ENCODE assay signal across 8 cellular contexts in genomic region chr12:4274960-4275868, GRCh38.
A peak's percentile ranks its signal among the peaks of the same experiment; 100 is the strongest.
DNase-seq lines count a peak whose midpoint lies in the region; TF ChIP-seq lines count a peak whose summit lies in the region.

No MANE protein-coding gene starts in this region.

- no peak for TF ChIP-seq CTCF in AG04449 (IDR thresholded peaks at IDR 0.05; ENCODE audit: insufficient read depth, low read length, missing control alignments)
- no peak for TF ChIP-seq CTCF in GM10266 (IDR thresholded peaks at IDR 0.05; ENCODE audit: control insufficient read depth, insufficient read depth, low read depth, missing control alignments)

- DNase-seq in AG04449 (ENCODE audit: low read depth, low spot score), result no peak
- DNase-seq in Kasumi-1 (lab: John Stamatoyannopoulos, UW), result peak; percentile 2 to 6
- DNase-seq in NCI-H748 treated with DMSO at 0.1 percent for 48 hours (lab: John Stamatoyannopoulos, UW), result no peak
- no peak for DNase-seq in NCI-H226
- DNase-seq in GM10266 (ENCODE audit: extremely low spot score), result no peak
- DNase-seq in activated gamma-delta T cell treated with Interleukin-2 at 50 U/mL for 16 hours, result no peak

- peak overlapping the region; percentile 83 for H3K27ac ChIP-seq in cingulate gyrus (ENCODE audit: low read depth, low read length)

- H3K9me3 ChIP-seq in mucosa of stomach (ENCODE audit: control insufficient read depth, low read length), result no peaks in the 10 kb centered on the region

- POLR2A ChIA-PET in AG04449 (lab: Yijun Ruan, JAX), result no interaction called here

- peaks cover 70% of the 10 kb centered on the region for H3K27me3 ChIP-seq in mucosa of stomach (ENCODE audit: control insufficient read depth, insufficient read depth, low read length)

- peak overlapping the region; percentile 43 for H3K4me3 ChIP-seq in AG04449 (ENCODE audit: low read depth, low read length)
- H3K4me3 ChIP-seq in mucosa of stomach (ENCODE audit: low read length), result no peak overlapping the region

- H3K4me1 ChIP-seq in mucosa of stomach (ENCODE audit: control insufficient read depth, insufficient read depth, low read length), result peaks cover 29% of the 10 kb centered on the region

- H3K9ac ChIP-seq in mucosa of stomach (ENCODE audit: low read length), result peak overlapping the region; percentile 68

- CTCF ChIA-PET in AG04449 (lab: Yijun Ruan, JAX), result interaction anchor here (0.7 to 11.1 kb wide), 19 partner anchors 7 to 975 kb away, joined by 3 to 241 read pairs (median 16); no protein-coding TSS in a partner anchor

- no peaks in the 10 kb centered on the region for H3K36me3 ChIP-seq in mucosa of stomach (ENCODE audit: control insufficient read depth, insufficient read depth, low read length)

Comparison
In these comparisons a context has a peak if more than half of its experiments do, and no peak if none do; other contexts are left out.
1. DNase-seq: peak in Kasumi-1 (2 of 2); none in AG04449 (single experiment), NCI-H748 treated with DMSO at 0.1 percent for 48 hours (single experiment), NCI-H226 (single experiment), GM10266 (single experiment) and activated gamma-delta T cell treated with Interleukin-2 at 50 U/mL for 16 hours (single experiment).